ENCODE assay signal across 1 cellular context in genomic region chrX:63784346-63784901, GRCh38.
TF ChIP-seq lines count a peak whose summit lies in the region.

No MANE protein-coding gene starts in this region.

TF ChIP-seq in HepG2, 621 proteins besides CTCF, POLR2A, EP300 and RAD21 (continued from another document):
- TF ChIP-seq NFAT5 (CRISPR knock-in tag; IDR thresholded peaks at IDR 0.05), result no peak
- no peak for TF ChIP-seq ZNF251 (CRISPR knock-in tag; IDR thresholded peaks at IDR 0.05)
- TF ChIP-seq ZBTB40 (IDR thresholded peaks at IDR 0.05), result no peak
- no peak for TF ChIP-seq ZBTB40 (CRISPR knock-in tag; IDR thresholded peaks at IDR 0.05)
- TF ChIP-seq, protein P1, sequence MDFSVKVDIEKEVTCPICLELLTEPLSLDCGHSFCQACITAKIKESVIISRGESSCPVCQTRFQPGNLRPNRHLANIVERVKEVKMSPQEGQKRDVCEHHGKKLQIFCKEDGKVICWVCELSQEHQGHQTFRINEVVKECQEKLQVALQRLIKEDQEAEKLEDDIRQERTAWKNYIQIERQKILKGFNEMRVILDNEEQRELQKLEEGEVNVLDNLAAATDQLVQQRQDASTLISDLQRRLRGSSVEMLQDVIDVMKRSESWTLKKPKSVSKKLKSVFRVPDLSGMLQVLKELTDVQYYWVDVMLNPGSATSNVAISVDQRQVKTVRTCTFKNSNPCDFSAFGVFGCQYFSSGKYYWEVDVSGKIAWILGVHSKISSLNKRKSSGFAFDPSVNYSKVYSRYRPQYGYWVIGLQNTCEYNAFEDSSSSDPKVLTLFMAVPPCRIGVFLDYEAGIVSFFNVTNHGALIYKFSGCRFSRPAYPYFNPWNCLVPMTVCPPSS (IDR thresholded peaks at IDR 0.05), result no peak
- TF ChIP-seq ZFP1 (CRISPR knock-in tag; IDR thresholded peaks at IDR 0.05), result no peak
- TF ChIP-seq NR2F2 (IDR thresholded peaks at IDR 0.05; ENCODE audit: borderline replicate concordance, low read depth), result no peak
- no peak for TF ChIP-seq ARNT (IDR thresholded peaks at IDR 0.05)
- no peak for TF ChIP-seq ZBTB49 (CRISPR knock-in tag; IDR thresholded peaks at IDR 0.05; ENCODE audit: borderline replicate concordance)
TF ChIP-seq in HepG2: peak in this region for 0.
